ENCODE assay signal across 19 cellular contexts in genomic region chrX:150761176-150761818, GRCh38.
DNase-seq lines count a peak whose midpoint lies in the region; ATAC-seq, FAIRE-seq and TF ChIP-seq lines count a peak whose summit lies in the region.
"Had no signal": no experiment of that assay in that cellular context is flagged by ENCODE, and none has a peak within 500 bp of the region (broad histone marks: within the 10 kb centered on the region; RNA-seq: fewer than 3 reads in every experiment).

No MANE protein-coding gene starts in this region.

- H2BK20ac ChIP-seq in H1 (ENCODE audit: low read length): no peak overlapping the region

- no peak overlapping the region for H2AK5ac ChIP-seq in H1 (ENCODE audit: low read depth, low read length)
- no peak overlapping the region for H2AK5ac ChIP-seq in mesendoderm (ENCODE audit: low read length)

- no peak overlapping the region for H4K91ac ChIP-seq in H1 (replicated peaks; ENCODE audit: insufficient read length, low read length)

- peaks cover 0 to 12% (median 3%) of the 10 kb centered on the region in 4 experiments; a peak in 4 of 7 replicates for H3K4me1 ChIP-seq in H1 (replicated peaks in 1 of 4; ENCODE audit: control insufficient read depth in 3 of 4, insufficient read depth in 4 of 4, low read length in 3 of 4)
- no peaks in the 10 kb centered on the region for H3K4me1 ChIP-seq in mesendoderm (ENCODE audit: control insufficient read depth, low read depth, low read length)

- TF ChIP-seq POLR2A in H1 (IDR thresholded peaks at IDR 0.05; ENCODE audit: control extremely low read depth in 1 of 2, low read depth in 2 of 2, low read length in 2 of 2): no peak

- H3K14ac ChIP-seq in H1 (ENCODE audit: insufficient read length): no peak overlapping the region

- H2BK12ac ChIP-seq in H1 (ENCODE audit: low read depth, low read length): no peak overlapping the region

- H4K20me1 ChIP-seq in H1 (replicated peaks in 1 of 2; ENCODE audit: control insufficient read depth in 1 of 2, insufficient read depth in 2 of 2, low read length in 2 of 2): peaks cover 0 to 2% of the 10 kb centered on the region in 2 experiments
- H4K20me1 ChIP-seq: BLaER1 had no signal

- H2BK15ac ChIP-seq in H1 (ENCODE audit: low read length) (no peak overlapping the region), mesendoderm (replicated peaks; ENCODE audit: low read depth) (no peak overlapping the region)

- H3K18ac ChIP-seq in H1 (ENCODE audit: extremely low read depth, low read length) (no peak overlapping the region), mesendoderm (ENCODE audit: low read length) (no peak overlapping the region)

- H3K27me3 ChIP-seq in H1 (replicated peaks in 1 of 4; ENCODE audit: control insufficient read depth in 3 of 4, extremely low read depth in 1 of 4, insufficient read depth in 3 of 4, low read length in 3 of 4): no peaks in the 10 kb centered on the region
- H3K27me3 ChIP-seq in mesendoderm (ENCODE audit: insufficient read depth, low read length, poor library complexity): no peaks in the 10 kb centered on the region
- H3K27me3 ChIP-seq: BLaER1 had no signal

- no peaks in the 10 kb centered on the region for H3K36me3 ChIP-seq in H1 (ENCODE audit: control insufficient read depth in 2 of 4, insufficient read depth in 4 of 4, low read length in 3 of 4)
- no peaks in the 10 kb centered on the region for H3K36me3 ChIP-seq in mesendoderm (ENCODE audit: control insufficient read depth, insufficient read depth, low read length)

- H3K9me3 ChIP-seq in H1 (ENCODE audit: insufficient read depth in 2 of 2, low read depth in 1 of 2, low read length in 1 of 2): no peaks in the 10 kb centered on the region
- H3K9me3 ChIP-seq: BLaER1 had no signal

- POLR2A ChIA-PET in H1 (lab: Charles Lee; ENCODE audit: partially characterized antibody): interaction anchor here (0.6 kb wide), 1 partner anchor 234 kb away, joined by 3 read pairs; no protein-coding TSS in a partner anchor

- H2BK120ac ChIP-seq in H1 (replicated peaks; ENCODE audit: low read depth, low read length): no peak overlapping the region
- no peak overlapping the region for H2BK120ac ChIP-seq in mesendoderm (ENCODE audit: low read depth, low read length)

- CTCF ChIA-PET in H1 (lab: Charles Lee; ENCODE audit: partially characterized antibody): interaction anchor here (0.9 to 3.1 kb wide), 5 partner anchors 9 to 356 kb away, joined by 3 to 11 read pairs (median 4); no protein-coding TSS in a partner anchor

- no peaks in the 10 kb centered on the region for H3K79me2 ChIP-seq in H1 (ENCODE audit: control insufficient read depth in 1 of 2, insufficient read depth in 2 of 2, low read length in 2 of 2)
- H3K79me2 ChIP-seq in mesendoderm (ENCODE audit: control insufficient read depth, insufficient read depth, low read length): no peaks in the 10 kb centered on the region

- H4K5ac ChIP-seq in H1 (ENCODE audit: insufficient read length, low read depth, low read length): no peak overlapping the region
- no peak overlapping the region for H4K5ac ChIP-seq in mesendoderm (ENCODE audit: low read length)

- H3K9ac ChIP-seq in H1 (replicated peaks in 1 of 4; ENCODE audit: extremely low read depth in 1 of 4, low read depth in 3 of 4, low read length in 3 of 4) (no peak overlapping the region), mesendoderm (ENCODE audit: low read length) (no peak overlapping the region)
- H3K9ac ChIP-seq: BLaER1 had no signal

- no peak overlapping the region for H2AFZ ChIP-seq in H1 (ENCODE audit: low read length)

- H3K27ac ChIP-seq in H1 (ENCODE audit: low read depth, low read length): no peak overlapping the region
- H3K27ac ChIP-seq in mesendoderm (ENCODE audit: low read depth, low read length): no peak overlapping the region
- H3K27ac ChIP-seq: BLaER1 had no signal

- H4K8ac ChIP-seq in H1 (ENCODE audit: extremely low read depth, insufficient read depth, low read length) (no peak overlapping the region), mesendoderm (ENCODE audit: low read depth, low read length) (no peak overlapping the region)

- no peak overlapping the region for H3K4me3 ChIP-seq in H1 (ENCODE audit: extremely low read depth in 1 of 4, insufficient read depth in 2 of 4, low read depth in 3 of 4, low read length in 4 of 4)
- H3K4me3 ChIP-seq in mesendoderm (ENCODE audit: low read length): no peak overlapping the region
- H3K4me3 ChIP-seq: BLaER1 had no signal

- no peak overlapping the region for H3K4ac ChIP-seq in H1 (replicated peaks; ENCODE audit: insufficient read length, low read depth, low read length)
- no peak overlapping the region for H3K4ac ChIP-seq in mesendoderm (ENCODE audit: low read depth, low read length)

- no peak for TF ChIP-seq CTCF in GM13976 (IDR thresholded peaks at IDR 0.05; ENCODE audit: borderline replicate concordance, control extremely low read depth, extremely low read depth, insufficient read depth, missing control alignments)
- peak in 2 of 3 experiments; percentile 18 to 33; a peak in 1 of 4 replicates for TF ChIP-seq CTCF in H1 (IDR thresholded peaks at IDR 0.05; ENCODE audit: control extremely low read depth in 1 of 3, insufficient read depth in 1 of 3, low read depth in 1 of 3, low read length in 3 of 3)

- no peak for FAIRE-seq in H1 (lab: Jason Lieb, UNC)

- DNase-seq in NCI-H82 (lab: John Stamatoyannopoulos, UW) (peak; percentile 68), NCI-H82 treated with DMSO at 0.1 percent for 48 hours (lab: John Stamatoyannopoulos, UW; ENCODE audit: unreplicated experiment) (no peak), GM13976 (ENCODE audit: low spot score) (peak; percentile 13), H1 (ENCODE audit: low read depth in 1 of 2, low spot score in 2 of 2) (no peak), mesendoderm (peak; percentile 55), NCI-H2107 treated with DMSO at 0.1 percent for 48 hours (lab: John Stamatoyannopoulos, UW; ENCODE audit: unreplicated experiment) (no peak), germinal center (ENCODE audit: low spot score) (no peak)
- DNase-seq: CD8-positive, alpha-beta T cell; EL; Kasumi-1; NCI-H1105; NCI-H1694; NCI-H2107; NCI-H345; NCI-H526; SHP77 had no signal

- TF ChIP-seq RAD21 in H1 (IDR thresholded peaks at IDR 0.05 in 1 of 2, conservative IDR thresholded peaks at IDR 0.05 in 1 of 2; ENCODE audit: low read depth in 2 of 2, low read length in 2 of 2): peak in 1 of 2 experiments; percentile 19; a peak in 2 of 4 replicates

- no peak overlapping the region for H3K4me2 ChIP-seq in H1 (ENCODE audit: insufficient read depth in 1 of 2, low read depth in 2 of 2, low read length in 2 of 2)
- H3K4me2 ChIP-seq in mesendoderm (ENCODE audit: low read length): no peak overlapping the region
- H3K4me2 ChIP-seq: BLaER1 had no signal

- no peak overlapping the region for H2BK5ac ChIP-seq in H1 (ENCODE audit: low read depth, low read length)
- no peak overlapping the region for H2BK5ac ChIP-seq in mesendoderm (ENCODE audit: low read length)

- H3K23me2 ChIP-seq in H1 (ENCODE audit: low read depth, low read length): no peaks in the 10 kb centered on the region

- no peaks in the 10 kb centered on the region for H3K79me1 ChIP-seq in H1 (ENCODE audit: low read depth, low read length)
- no peaks in the 10 kb centered on the region for H3K79me1 ChIP-seq in mesendoderm (ENCODE audit: low read length)

- no peak overlapping the region for H3K23ac ChIP-seq in H1 (ENCODE audit: insufficient read length)
- H3K23ac ChIP-seq in mesendoderm (ENCODE audit: low read length): no peak overlapping the region

- WGBS in H1 (ENCODE audit: extremely low coverage in 1 of 2, insufficient coverage in 1 of 2, insufficient read length in 1 of 2, insufficient replicate concordance in 2 of 2, low coverage in 1 of 2, low lambda C conversion rate in 2 of 2, missing lambda C conversion rate in 1 of 2), 2 experiments: 90% methylated on average over 2 of the region's 7 CpGs; no CpG with 5 or more reads in 1 of the 2 experiments
- no CpG with 5 or more reads among the region's 7 CpGs for WGBS in mesendoderm (ENCODE audit: extremely low coverage, insufficient coverage, low lambda C conversion rate)

- H3K56ac ChIP-seq in H1 (replicated peaks; ENCODE audit: insufficient read length, low read depth, low read length) (no peak overlapping the region), mesendoderm (ENCODE audit: low read length) (no peak overlapping the region)

- no peak for ATAC-seq in GM18498 (IDR thresholded peaks at IDR 0.05; ENCODE audit: unreplicated experiment)
- ATAC-seq: CD8-positive, alpha-beta T cell; HCT116 had no signal

- in situ Hi-C loops in GM13976 (cut with MboI; ENCODE audit: low sequenced_read_pairs, unreplicated experiment): no loop called here

- no peak for TF ChIP-seq EP300 in H1 (IDR thresholded peaks at IDR 0.05; ENCODE audit: borderline replicate concordance in 1 of 2, low read depth in 2 of 2, low read length in 2 of 2)

TF ChIP-seq in H1, 55 proteins besides CTCF, POLR2A, EP300 and RAD21:
- TF ChIP-seq MAX (IDR thresholded peaks at IDR 0.05) (peak; percentile 84), SP4 (IDR thresholded peaks at IDR 0.05; ENCODE audit: low read length) (no peak), E2F6 (IDR thresholded peaks at IDR 0.05) (peak; percentile 88)
TF ChIP-seq in H1: peak in this region for 2.

Comparison
In these comparisons a context has a peak if more than half of its experiments do, and no peak if none do; other contexts are left out.
1. DNase-seq: peak in NCI-H82 (single experiment), GM13976 (single experiment) and mesendoderm (single experiment); none in NCI-H82 treated with DMSO at 0.1 percent for 48 hours (single experiment), H1 (0 of 2), NCI-H2107 treated with DMSO at 0.1 percent for 48 hours (single experiment) and germinal center (single experiment).